Comparison of ENCODE assay signal across 27 cellular contexts in the genomic region with DNA sequence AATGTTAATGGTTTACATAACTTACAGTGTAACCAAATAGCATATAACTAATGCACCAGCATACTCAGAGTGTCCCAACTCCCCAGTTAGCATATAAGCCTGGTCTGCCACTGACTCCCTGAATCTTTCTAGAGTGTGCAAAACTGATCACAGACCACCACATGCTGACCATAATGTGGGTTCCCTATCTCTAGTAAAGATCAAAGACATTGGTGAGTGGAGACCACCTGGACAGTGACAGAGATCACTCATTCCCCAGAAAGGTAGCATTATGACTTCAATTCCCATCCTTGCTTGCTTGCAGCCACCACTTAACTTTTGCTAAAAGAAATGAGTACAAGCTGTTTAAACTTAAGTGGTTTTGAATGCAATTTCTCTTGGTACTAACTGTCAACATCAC. TPM values are rescaled to one million over a fixed set of nuclear protein-coding genes. Genes with fewer than 3 reads are reported as not detected.
DNase-seq lines count a peak whose midpoint lies in the region; ATAC-seq and TF ChIP-seq lines count a peak whose summit lies in the region.
"Had no signal": no experiment of that assay in that cellular context is flagged by ENCODE, and none has a peak within 500 bp of the region (broad histone marks: within the 10 kb centered on the region; RNA-seq: fewer than 3 reads in every experiment).

No MANE protein-coding gene starts in this region.

- no peak for TF ChIP-seq CTCF in progenitor cell of endocrine pancreas (IDR thresholded peaks at IDR 0.05; ENCODE audit: unreplicated experiment)

- H3K4me3 Mint-ChIP-seq in activated CD8-positive, alpha-beta memory T cell treated with anti-CD3 and anti-CD28 coated beads, Interleukin-2, amount 10 ng/mL, durations not matched to agents 7 days and 5 days, result no peak overlapping the region
- H3K4me3 Mint-ChIP-seq in progenitor cell of endocrine pancreas (ENCODE audit: low read depth), result no peak overlapping the region
- H3K4me3 Mint-ChIP-seq in CD4-positive, alpha-beta memory T cell, result no peak overlapping the region
- H3K4me3 Mint-ChIP-seq: CD4-positive, alpha-beta T cell; H9; HFFc6 had no signal

- H3K36me3 Mint-ChIP-seq in activated CD8-positive, alpha-beta memory T cell treated with anti-CD3 and anti-CD28 coated beads, Interleukin-2, amount 10 ng/mL, durations not matched to agents 7 days and 5 days, result peaks cover 1% of the 10 kb centered on the region
- H3K36me3 Mint-ChIP-seq in progenitor cell of endocrine pancreas (ENCODE audit: insufficient read depth), result peaks cover 11% of the 10 kb centered on the region
- peaks cover 1 to 7% of the 10 kb centered on the region in 2 donors for H3K36me3 Mint-ChIP-seq in CD4-positive, alpha-beta memory T cell

- POLR2A ChIA-PET in CD4-positive, alpha-beta memory T cell (lab: Charles Lee; ENCODE audit: partially characterized antibody), result no interaction called here

- peaks cover 4% of the 10 kb centered on the region for H3K4me1 Mint-ChIP-seq in activated CD8-positive, alpha-beta memory T cell treated with anti-CD3 and anti-CD28 coated beads, Interleukin-2, amount 10 ng/mL, durations not matched to agents 7 days and 5 days
- peaks cover 9% of the 10 kb centered on the region for H3K4me1 Mint-ChIP-seq in progenitor cell of endocrine pancreas (ENCODE audit: low read depth)
- peaks cover 0 to 6% (median 4%) of the 10 kb centered on the region in 4 donors for H3K4me1 Mint-ChIP-seq in CD4-positive, alpha-beta memory T cell

- H3K9me3 Mint-ChIP-seq in activated CD8-positive, alpha-beta memory T cell treated with anti-CD3 and anti-CD28 coated beads, Interleukin-2, amount 10 ng/mL, durations not matched to agents 7 days and 5 days (ENCODE audit: low read depth), result no peaks in the 10 kb centered on the region
- peaks cover 6% of the 10 kb centered on the region for H3K9me3 Mint-ChIP-seq in progenitor cell of endocrine pancreas (ENCODE audit: low read depth)
- H3K9me3 Mint-ChIP-seq in CD4-positive, alpha-beta memory T cell, result peaks cover 0 to 1% (median 0%) of the 10 kb centered on the region in 8 donors
- H3K9me3 Mint-ChIP-seq: CD4-positive, alpha-beta T cell; H9; HFFc6 had no signal

- intact Hi-C loops in CD4-positive, alpha-beta memory T cell (cut with micrococcal nuclease), result no loop called here

- no peaks in the 10 kb centered on the region for H3K27me3 ChIP-seq in CD4-positive, alpha-beta memory T cell (ENCODE audit: insufficient read depth, low read length)
- H3K27me3 ChIP-seq: BLaER1, SJCRH30 had no signal

- H3K27ac ChIP-seq in CD4-positive, alpha-beta memory T cell (ENCODE audit: low read depth, low read length), result no peak overlapping the region
- H3K27ac ChIP-seq: 22Rv1, BLaER1, HL-60, SJCRH30 had no signal

- no peaks in the 10 kb centered on the region for H3K27me3 Mint-ChIP-seq in activated CD8-positive, alpha-beta memory T cell treated with anti-CD3 and anti-CD28 coated beads, Interleukin-2, amount 10 ng/mL, durations not matched to agents 7 days and 5 days
- H3K27me3 Mint-ChIP-seq in progenitor cell of endocrine pancreas, result no peaks in the 10 kb centered on the region
- H3K27me3 Mint-ChIP-seq in CD4-positive, alpha-beta memory T cell, result no peaks in the 10 kb centered on the region
- H3K27me3 Mint-ChIP-seq: CD4-positive, alpha-beta T cell had no signal

- no peak for DNase-seq in activated CD8-positive, alpha-beta memory T cell treated with anti-CD3 and anti-CD28 coated beads, Interleukin-2, amount 10 ng/mL, durations not matched to agents 7 days and 5 days
- no peak for DNase-seq in activated CD8-positive, alpha-beta memory T cell treated with anti-CD3 and anti-CD28 coated beads, Interleukin-2, amount 50 U/mL, for 4 hours
- DNase-seq in progenitor cell of endocrine pancreas (ENCODE audit: low spot score, unreplicated experiment), result no peak
- no peak for DNase-seq in CD4-positive, alpha-beta memory T cell
- DNase-seq in NCI-H2107 treated with DMSO at 0.1 percent for 48 hours (lab: John Stamatoyannopoulos, UW; ENCODE audit: unreplicated experiment), result no peak
- DNase-seq in islet precursor cell, result no peak
- DNase-seq: ACHN; Caco-2; CD4-positive, alpha-beta T cell; DMS 273 treated with DMSO at 0.1 percent for 48 hours; DND-41; H9; HFFc6; KBM-7; MM.1S; NCI-H1092; NCI-H1436; NCI-H187 treated with DMSO at 0.1 percent for 48 hours; NCI-H226; NCI-H510A treated with DMSO at 0.1 percent for 48 hours; NCI-H748 treated with DMSO at 0.1 percent for 48 hours; SJCRH30 had no signal

- H3K4me3 ChIP-seq in CD4-positive, alpha-beta memory T cell (ENCODE audit: low read length in 2 of 2), result no peak overlapping the region
- H3K4me3 ChIP-seq: BLaER1, SJCRH30 had no signal

- CTCF ChIA-PET in activated CD8-positive, alpha-beta memory T cell treated with anti-CD3 and anti-CD28 coated beads, Interleukin-2, amount 10 ng/mL, durations not matched to agents 7 days and 5 days (lab: Charles Lee), result no interaction called here
- CTCF ChIA-PET in CD4-positive, alpha-beta memory T cell (lab: Charles Lee; ENCODE audit: partially characterized antibody), result no interaction called here

- H3K4me1 ChIP-seq in CD4-positive, alpha-beta memory T cell (ENCODE audit: insufficient read depth, low read length), result no peaks in the 10 kb centered on the region
- H3K4me1 ChIP-seq: BLaER1, Caco-2, SJCRH30 had no signal

- no peaks in the 10 kb centered on the region for H3K9me3 ChIP-seq in CD4-positive, alpha-beta memory T cell (ENCODE audit: control insufficient read depth in 1 of 2, low read length in 2 of 2)
- H3K9me3 ChIP-seq: Caco-2, SJCRH30 had no signal

- ATAC-seq in activated CD8-positive, alpha-beta memory T cell treated with anti-CD3 and anti-CD28 coated beads, Interleukin-2, amount 10 ng/mL, durations not matched to agents 7 days and 5 days, result peak; percentile 36
- peak; percentile 73 for ATAC-seq in GM18907 (IDR thresholded peaks at IDR 0.05; ENCODE audit: unreplicated experiment)
- peak; percentile 60 for ATAC-seq in HG02981 (IDR thresholded peaks at IDR 0.05; ENCODE audit: unreplicated experiment)

- H3K36me3 ChIP-seq in CD4-positive, alpha-beta memory T cell (ENCODE audit: insufficient read depth, low read length), result no peaks in the 10 kb centered on the region

- no peak overlapping the region for H3K27ac Mint-ChIP-seq in activated CD8-positive, alpha-beta memory T cell treated with anti-CD3 and anti-CD28 coated beads, Interleukin-2, amount 10 ng/mL, durations not matched to agents 7 days and 5 days
- peak overlapping the region; percentile 13 for H3K27ac Mint-ChIP-seq in progenitor cell of endocrine pancreas
- peak overlapping the region in 1 of 7 donors; percentile 26 for H3K27ac Mint-ChIP-seq in CD4-positive, alpha-beta memory T cell
- H3K27ac Mint-ChIP-seq: CD4-positive, alpha-beta T cell; H9; HFFc6 had no signal

RNA-seq across cellular contexts. Expression of a gene that starts 39.0 kb away (rescaled TPM):
- total RNA-seq in activated CD8-positive, alpha-beta memory T cell treated with anti-CD3 and anti-CD28 coated beads, Interleukin-2, amount 10 ng/mL, durations not matched to agents 7 days and 5 days, result 1 to 10 TPM; 4.1 to 5.8 TPM
- 32.7 and 32.8 TPM in 2 replicates for total RNA-seq in progenitor cell of endocrine pancreas
- 10 to 100 TPM; 10.7 to 12.1 TPM for total RNA-seq in CD4-positive, alpha-beta memory T cell
- polyA plus RNA-seq in CD4-positive, alpha-beta memory T cell, result under 1 TPM; 0.26 to 0.62 TPM
